ENCODE assay signal across 1 cellular context in the genomic region with DNA sequence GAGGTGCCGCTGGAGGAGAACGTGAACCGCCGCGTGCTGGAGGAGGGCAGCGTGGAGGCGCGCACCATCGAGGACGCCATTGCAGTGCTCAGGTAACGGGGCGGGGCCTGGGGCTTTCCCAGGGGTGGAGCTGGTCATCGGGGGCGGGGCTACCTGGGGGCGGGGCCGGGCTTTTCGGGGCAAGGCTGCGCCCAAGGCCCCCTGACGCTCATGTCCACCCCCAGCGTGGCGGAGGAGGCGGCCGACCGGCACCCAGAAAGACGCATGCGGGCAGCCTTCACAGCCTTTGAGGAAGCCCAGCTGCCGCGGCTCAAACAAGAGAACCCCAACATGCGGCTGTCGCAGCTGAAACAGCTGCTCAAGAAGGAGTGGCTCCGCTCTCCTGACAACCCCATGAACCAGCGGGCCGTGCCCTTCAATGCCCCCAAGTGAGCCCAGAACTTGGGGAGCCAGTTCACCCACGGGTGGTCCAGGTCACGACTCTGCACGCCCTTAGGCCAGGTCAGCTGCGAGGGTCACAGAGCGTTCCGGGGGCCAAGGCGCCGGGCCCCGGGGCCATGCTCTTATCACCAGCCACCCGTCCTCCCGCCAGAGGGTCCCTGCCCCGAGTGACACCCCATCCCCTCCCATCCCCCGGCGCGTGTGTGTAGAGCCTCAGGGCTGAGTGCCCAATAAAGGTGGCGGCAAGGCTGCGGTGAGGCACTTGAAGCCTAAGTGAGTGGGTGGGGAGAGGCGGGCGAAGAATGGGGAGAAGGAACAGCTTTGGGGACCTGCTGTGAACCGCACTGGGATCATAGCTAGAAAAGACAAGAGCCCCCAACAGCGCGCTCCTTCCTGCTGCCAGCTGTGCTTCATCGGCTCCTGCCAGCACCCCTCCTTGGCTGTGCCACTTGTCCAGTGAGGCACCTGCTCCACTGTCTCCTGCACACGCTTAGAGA.
TF ChIP-seq lines count a peak whose summit lies in the region.

No MANE protein-coding gene starts in this region.

TF ChIP-seq in IMR-90, 13 proteins besides CTCF, POLR2A, EP300 and RAD21:
- no peak for TF ChIP-seq CEBPB (IDR thresholded peaks at IDR 0.05; ENCODE audit: low read depth, low read length)
- TF ChIP-seq MAZ (IDR thresholded peaks at IDR 0.05; ENCODE audit: borderline replicate concordance, low read depth, low read length) = no peak
- no peak for TF ChIP-seq MXI1 (IDR thresholded peaks at IDR 0.05; ENCODE audit: borderline replicate concordance, low read depth, low read length)
- no peak for TF ChIP-seq CHD1 (IDR thresholded peaks at IDR 0.05; ENCODE audit: low read depth, low read length)
- TF ChIP-seq RFX5 (IDR thresholded peaks at IDR 0.05; ENCODE audit: low read depth, low read length) = no peak
- TF ChIP-seq FOS (IDR thresholded peaks at IDR 0.05; ENCODE audit: low read depth, low read length) = no peak
- TF ChIP-seq, protein P1, sequence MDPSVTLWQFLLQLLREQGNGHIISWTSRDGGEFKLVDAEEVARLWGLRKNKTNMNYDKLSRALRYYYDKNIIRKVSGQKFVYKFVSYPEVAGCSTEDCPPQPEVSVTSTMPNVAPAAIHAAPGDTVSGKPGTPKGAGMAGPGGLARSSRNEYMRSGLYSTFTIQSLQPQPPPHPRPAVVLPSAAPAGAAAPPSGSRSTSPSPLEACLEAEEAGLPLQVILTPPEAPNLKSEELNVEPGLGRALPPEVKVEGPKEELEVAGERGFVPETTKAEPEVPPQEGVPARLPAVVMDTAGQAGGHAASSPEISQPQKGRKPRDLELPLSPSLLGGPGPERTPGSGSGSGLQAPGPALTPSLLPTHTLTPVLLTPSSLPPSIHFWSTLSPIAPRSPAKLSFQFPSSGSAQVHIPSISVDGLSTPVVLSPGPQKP (IDR thresholded peaks at IDR 0.05; ENCODE audit: borderline replicate concordance, low read depth, low read length) = no peak
- no peak for TF ChIP-seq MAFK (IDR thresholded peaks at IDR 0.05; ENCODE audit: low read depth, low read length)
- TF ChIP-seq NFE2L2 (IDR thresholded peaks at IDR 0.05; ENCODE audit: low read depth, low read length) = no peak
- TF ChIP-seq SMC3 (IDR thresholded peaks at IDR 0.05; ENCODE audit: low read depth, low read length) = no peak
- TF ChIP-seq, protein P2, sequence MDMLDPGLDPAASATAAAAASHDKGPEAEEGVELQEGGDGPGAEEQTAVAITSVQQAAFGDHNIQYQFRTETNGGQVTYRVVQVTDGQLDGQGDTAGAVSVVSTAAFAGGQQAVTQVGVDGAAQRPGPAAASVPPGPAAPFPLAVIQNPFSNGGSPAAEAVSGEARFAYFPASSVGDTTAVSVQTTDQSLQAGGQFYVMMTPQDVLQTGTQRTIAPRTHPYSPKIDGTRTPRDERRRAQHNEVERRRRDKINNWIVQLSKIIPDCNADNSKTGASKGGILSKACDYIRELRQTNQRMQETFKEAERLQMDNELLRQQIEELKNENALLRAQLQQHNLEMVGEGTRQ (IDR thresholded peaks at IDR 0.05; ENCODE audit: low read depth, low read length) = no peak
- no peak for TF ChIP-seq BHLHE40 (IDR thresholded peaks at IDR 0.05; ENCODE audit: low read depth, low read length)
- no peak for TF ChIP-seq RCOR1 (IDR thresholded peaks at IDR 0.05; ENCODE audit: insufficient replicate concordance, low read length)
